Comparison of ENCODE assay signal across 7 cellular contexts in genomic region chr13:40776681-40777165, GRCh38. TPM values are rescaled to one million over a fixed set of nuclear protein-coding genes. Genes with fewer than 3 reads are reported as not detected.
DNase-seq lines count a peak whose midpoint lies in the region; ATAC-seq, FAIRE-seq and TF ChIP-seq lines count a peak whose summit lies in the region.

No MANE protein-coding gene starts in this region.

- H3K27me3 ChIP-seq in bronchial epithelial cell (ENCODE audit: control insufficient read depth, insufficient read depth, low read length) (no peaks in the 10 kb centered on the region), pancreas (no peaks in the 10 kb centered on the region), aorta (ENCODE audit: control insufficient read depth in 1 of 2, insufficient read depth in 2 of 2, low read length in 1 of 2) (no peaks in the 10 kb centered on the region)

- H3K36me3 ChIP-seq in bronchial epithelial cell (ENCODE audit: control insufficient read depth, insufficient read depth, low read length) (no peaks in the 10 kb centered on the region), pancreas (no peaks in the 10 kb centered on the region), aorta (ENCODE audit: control insufficient read depth in 1 of 2, insufficient read depth in 2 of 2, low read length in 1 of 2) (no peaks in the 10 kb centered on the region)

- FAIRE-seq in bronchial epithelial cell (lab: Jason Lieb, UNC) (no peak), pancreas (lab: Jason Lieb, UNC) (no peak)

- DNase-seq in UCSD-AML1 (lab: John Stamatoyannopoulos, UW; ENCODE audit: unreplicated experiment) (peak; percentile 54), bronchial epithelial cell (ENCODE audit: low read depth) (peak; percentile 58), pancreas (no peak), NCI-H2196 (lab: John Stamatoyannopoulos, UW; ENCODE audit: unreplicated experiment) (no peak), aorta (no peak)

- peak; percentile 33 for ATAC-seq in GM19467 (IDR thresholded peaks at IDR 0.05; ENCODE audit: unreplicated experiment)
- peak; percentile 31 for ATAC-seq in HG03469 (IDR thresholded peaks at IDR 0.05; ENCODE audit: unreplicated experiment)
- ATAC-seq in pancreas, result peak in 3 of 4 donors; percentile 4 to 46 (median 26)
- no peak for ATAC-seq in aorta (ENCODE audit: low FRiP score)

- no peak overlapping the region for H3K4me3 ChIP-seq in bronchial epithelial cell (ENCODE audit: low read depth, low read length)
- no peak overlapping the region for H3K4me3 ChIP-seq in pancreas
- no peak overlapping the region for H3K4me3 ChIP-seq in aorta (ENCODE audit: low read length in 2 of 2)

- H3K4me1 ChIP-seq in pancreas (no peaks in the 10 kb centered on the region), aorta (ENCODE audit: control insufficient read depth in 1 of 2, insufficient read depth in 2 of 2, low read length in 2 of 2) (no peaks in the 10 kb centered on the region)

- WGBS in pancreas, 2 donors, result 36 to 47% methylated on average over 7 of the region's 7 CpGs
- 63 to 71% methylated on average over 7 of the region's 7 CpGs for WGBS in aorta, 2 donors

- H3K27ac ChIP-seq in pancreas (peak overlapping the region in 1 of 4 donors; percentile 22), aorta (ENCODE audit: low read depth in 1 of 2, low read length in 2 of 2) (no peak overlapping the region)

- intact Hi-C loops in pancreas (cut with DNase I), result no loop called here
- intact Hi-C loops in aorta (cut with DNase I), result loop anchor here in 1 of 2 donors (10.0 kb wide), 1 partner anchor 1092 kb away; no protein-coding TSS in a partner anchor

- H3K9me3 ChIP-seq in pancreas (no peaks in the 10 kb centered on the region), aorta (ENCODE audit: control insufficient read depth, low read length) (no peaks in the 10 kb centered on the region)

- TF ChIP-seq CTCF in bronchial epithelial cell (IDR thresholded peaks at IDR 0.05; ENCODE audit: insufficient read depth, low read length, severe bottlenecking), result no peak
- no peak for TF ChIP-seq CTCF in pancreas (IDR thresholded peaks at IDR 0.05)

RNA-seq across cellular contexts. Expression of gene MRPS31, which starts 5.7 kb away (rescaled TPM):
- 11.3 and 12.0 TPM in 2 replicates for total RNA-seq in bronchial epithelial cell
- 10 to 100 TPM in 1 of 6 donors, 1 to 10 TPM in 5; 6.2 to 12.9 (median 8.3) TPM for total RNA-seq in pancreas
- polyA plus RNA-seq in pancreas, result 10 to 100 TPM; 20.1 to 22.8 TPM
- total RNA-seq in aorta, result 10 to 100 TPM; 14.6 to 20.5 TPM
- 10 to 100 TPM; 12.9 to 18.1 TPM for polyA plus RNA-seq in aorta

RNA-seq across cellular contexts. Expression of gene SLC25A15, which starts 12.7 kb away (rescaled TPM):
- total RNA-seq in bronchial epithelial cell (15.2 and 22.1 TPM in 2 replicates), pancreas (10 to 100 TPM; 10.1 to 35.9 (median 17.6) TPM), aorta (1 to 10 TPM; 2.6 to 3.7 TPM)
- polyA plus RNA-seq in pancreas (1 to 10 TPM; 4.4 to 6.5 TPM), aorta (1 to 10 TPM; 1.1 to 2.0 TPM)

Comparison
In these comparisons a context has a peak if more than half of its experiments do, and no peak if none do; other contexts are left out.
1. DNase-seq: peak in UCSD-AML1 (single experiment) and bronchial epithelial cell (single experiment); none in pancreas (0 of 6), NCI-H2196 (single experiment) and aorta (0 of 2).